Comparison of ENCODE assay signal across 1 cellular context in genomic region chr6:70956451-70957283, GRCh38.
TF ChIP-seq lines count a peak whose summit lies in the region.

TSS of gene B3GAT2 (minus strand) at chr6:70957060. CDS start at chr6:70956429, 631 bp downstream.

TF ChIP-seq in GM12878, 131 proteins besides CTCF, POLR2A, EP300 and RAD21:
- no peak for TF ChIP-seq ZBTB33 (IDR thresholded peaks at IDR 0.05)
- TF ChIP-seq SUZ12 (IDR thresholded peaks at IDR 0.05; ENCODE audit: unreplicated experiment): peak; percentile 40
